Comparison of ENCODE assay signal across 1 cellular context in genomic region chr5:151094861-151095260, GRCh38.
TF ChIP-seq lines count a peak whose summit lies in the region.

No MANE protein-coding gene starts in this region.

TF ChIP-seq in GM12878, 131 proteins besides CTCF, POLR2A, EP300 and RAD21 (continued from another document):
- no peak for TF ChIP-seq PKNOX1 (IDR thresholded peaks at IDR 0.05)
- 0 out of 2 replicates have a peak, but pooled peaks have one; percentile 0 for TF ChIP-seq SPI1 (IDR thresholded peaks at IDR 0.05; ENCODE audit: borderline replicate concordance, insufficient read depth, low read depth, low read length)
